8 cellular contexts compared by ENCODE assay signal in genomic region chr5:88660947-88661869, GRCh38.
DNase-seq lines count a peak whose midpoint lies in the region; ATAC-seq and TF ChIP-seq lines count a peak whose summit lies in the region.

No MANE protein-coding gene starts in this region.

- CTCF ChIA-PET in activated CD8-positive, alpha-beta memory T cell treated with anti-CD3 and anti-CD28 coated beads, Interleukin-2, amount 10 ng/mL, durations not matched to agents 7 days and 5 days (lab: Charles Lee): interaction anchor here (0.7 to 3.8 kb wide), 5 partner anchors 20 to 880 kb away, joined by 3 to 23 read pairs (median 3); no protein-coding TSS in a partner anchor

- H3K4me1 Mint-ChIP-seq in activated CD8-positive, alpha-beta memory T cell treated with anti-CD3 and anti-CD28 coated beads, Interleukin-2, amount 10 ng/mL, durations not matched to agents 7 days and 5 days: peaks cover 17% of the 10 kb centered on the region
- H3K4me1 Mint-ChIP-seq in immature natural killer cell: peaks cover 23 to 34% of the 10 kb centered on the region in 2 donors

- H3K27me3 Mint-ChIP-seq in activated CD8-positive, alpha-beta memory T cell treated with anti-CD3 and anti-CD28 coated beads, Interleukin-2, amount 10 ng/mL, durations not matched to agents 7 days and 5 days: peaks cover 77% of the 10 kb centered on the region
- peaks cover 38 to 73% (median 53%) of the 10 kb centered on the region in 3 donors for H3K27me3 Mint-ChIP-seq in immature natural killer cell (ENCODE audit: low read depth in 3 of 3)

- no peaks in the 10 kb centered on the region for H3K9me3 Mint-ChIP-seq in activated CD8-positive, alpha-beta memory T cell treated with anti-CD3 and anti-CD28 coated beads, Interleukin-2, amount 10 ng/mL, durations not matched to agents 7 days and 5 days (ENCODE audit: low read depth)
- peaks cover 7 to 49% (median 12%) of the 10 kb centered on the region in 6 donors for H3K9me3 Mint-ChIP-seq in immature natural killer cell

- in situ Hi-C loops in brain microvascular endothelial cell (cut with HindIII; ENCODE audit: low pct_ligation_motif_present, low sequenced_read_pairs): no loop called here

- TF ChIP-seq CTCF in brain microvascular endothelial cell (IDR thresholded peaks at IDR 0.05; ENCODE audit: low read depth, low read length, missing control alignments): no peak

- H3K9me3 ChIP-seq in NT2/D1 (ENCODE audit: insufficient read depth, low read length): no peaks in the 10 kb centered on the region

- H3K36me3 Mint-ChIP-seq in activated CD8-positive, alpha-beta memory T cell treated with anti-CD3 and anti-CD28 coated beads, Interleukin-2, amount 10 ng/mL, durations not matched to agents 7 days and 5 days: peaks cover 5% of the 10 kb centered on the region
- H3K36me3 Mint-ChIP-seq in immature natural killer cell: peaks cover 0 to 4% (median 0%) of the 10 kb centered on the region in 3 donors

- H3K27ac ChIP-seq in brain microvascular endothelial cell: no peak overlapping the region

- H3K4me3 ChIP-seq in NT2/D1 (ENCODE audit: insufficient read length, low read depth): peak overlapping the region; percentile 26
- peak overlapping the region; percentile 55 for H3K4me3 ChIP-seq in brain microvascular endothelial cell (ENCODE audit: low read depth, low read length)

- H3K9ac ChIP-seq in NT2/D1 (ENCODE audit: insufficient read length, low read depth): no peak overlapping the region

- H3K27me3 ChIP-seq in NT2/D1 (ENCODE audit: insufficient read depth, insufficient read length) (peaks cover 84% of the 10 kb centered on the region), brain microvascular endothelial cell (replicated peaks) (peaks cover 60% of the 10 kb centered on the region)

- H3K36me3 ChIP-seq in NT2/D1 (ENCODE audit: insufficient read depth, insufficient read length, low read length) (no peaks in the 10 kb centered on the region), brain microvascular endothelial cell (replicated peaks) (no peaks in the 10 kb centered on the region)

- no peaks in the 10 kb centered on the region for H3K4me1 ChIP-seq in NT2/D1 (ENCODE audit: insufficient read depth, insufficient read length)

- ATAC-seq in activated CD8-positive, alpha-beta memory T cell treated with anti-CD3 and anti-CD28 coated beads, Interleukin-2, amount 10 ng/mL, durations not matched to agents 7 days and 5 days: peak; percentile 77
- ATAC-seq in GM21576 (IDR thresholded peaks at IDR 0.05; ENCODE audit: unreplicated experiment): peak; percentile 57
- ATAC-seq in stimulated activated naive CD8-positive, alpha-beta T cell treated with anti-CD3 and anti-CD28 coated beads, Interleukin-15, Interleukin-2, amounts not matched to agents 100 U/mL and 50 U/mL, for 24 hours: peak; percentile 57

- peak overlapping the region; percentile 62 for H3K4me3 Mint-ChIP-seq in activated CD8-positive, alpha-beta memory T cell treated with anti-CD3 and anti-CD28 coated beads, Interleukin-2, amount 10 ng/mL, durations not matched to agents 7 days and 5 days
- peak overlapping the region; percentile 76 to 89 (median 81) for H3K4me3 Mint-ChIP-seq in immature natural killer cell

- peak overlapping the region; percentile 64 for H3K27ac Mint-ChIP-seq in activated CD8-positive, alpha-beta memory T cell treated with anti-CD3 and anti-CD28 coated beads, Interleukin-2, amount 10 ng/mL, durations not matched to agents 7 days and 5 days
- H3K27ac Mint-ChIP-seq in immature natural killer cell: no peak overlapping the region

- DNase-seq in activated CD8-positive, alpha-beta memory T cell treated with anti-CD3 and anti-CD28 coated beads, Interleukin-2, amount 10 ng/mL, durations not matched to agents 7 days and 5 days: peak; percentile 60
- DNase-seq in activated CD8-positive, alpha-beta memory T cell treated with anti-CD3 and anti-CD28 coated beads, Interleukin-2, amount 50 U/mL, for 4 hours: no peak
- DNase-seq in HT1080 (ENCODE audit: low read depth) (peak; percentile 98), NT2/D1 (ENCODE audit: low read depth, low spot score) (peak; percentile 72), brain microvascular endothelial cell (peak; percentile 79), immature natural killer cell (peak in 2 of 3 donors; percentile 42 to 45)
- peak; percentile 44 for DNase-seq in stimulated activated naive CD8-positive, alpha-beta T cell treated with anti-CD3 and anti-CD28 coated beads, Interleukin-15, Interleukin-2, amounts not matched to agents 100 U/mL and 50 U/mL, for 24 hours
